24 cellular contexts compared by ENCODE assay signal in the genomic region with DNA sequence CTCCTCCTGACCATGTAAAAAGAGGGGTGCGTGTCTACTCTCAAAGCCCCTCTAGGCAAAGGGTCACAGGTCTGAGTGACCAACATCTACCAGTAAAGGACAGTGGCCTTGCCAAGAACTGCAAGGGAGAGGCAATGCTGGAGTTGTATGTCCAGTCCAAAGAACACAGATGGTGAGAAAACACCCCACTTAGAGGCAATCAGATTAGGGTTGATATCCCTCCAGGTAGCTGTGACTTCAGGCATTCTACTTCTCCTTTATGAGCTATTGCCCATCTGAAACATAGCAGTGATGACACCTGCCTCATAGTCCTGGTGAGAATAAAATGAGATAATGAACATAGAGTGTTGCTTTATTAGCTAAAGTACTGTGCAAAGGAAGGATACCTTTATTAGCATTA. TPM values are rescaled to one million over a fixed set of nuclear protein-coding genes. Genes with fewer than 3 reads are reported as not detected.
DNase-seq lines count a peak whose midpoint lies in the region; ATAC-seq, FAIRE-seq and TF ChIP-seq lines count a peak whose summit lies in the region.
"Had no signal": no experiment of that assay in that cellular context is flagged by ENCODE, and none has a peak within 500 bp of the region (broad histone marks: within the 10 kb centered on the region; RNA-seq: fewer than 3 reads in every experiment).

No MANE protein-coding gene starts in this region.

- no peak overlapping the region for H2AFZ ChIP-seq in GM23338
- no peak overlapping the region for H2AFZ ChIP-seq in neural cell (ENCODE audit: low read depth, low read length)

- H3K27ac Mint-ChIP-seq in GM23338 = peak overlapping the region; percentile 37; the same call in 1 of the 2 replicates
- no peak overlapping the region for H3K27ac Mint-ChIP-seq in Calu3 (ENCODE audit: unreplicated experiment)
- H3K27ac Mint-ChIP-seq: CD4-positive, alpha-beta T cell; CD8-positive, alpha-beta T cell had no signal

- intact Hi-C loops in pancreas (cut with DNase I) = loop anchor here in 1 of 3 donors (10.0 kb wide), 1 partner anchor 205 kb away; no protein-coding TSS in a partner anchor
- intact Hi-C loops in Calu3 (cut with micrococcal nuclease; ENCODE audit: unreplicated experiment) = loop anchor here (2.0 to 5.0 kb wide), 2 partner anchors 207 to 223 kb away; no protein-coding TSS in a partner anchor

- H3K4me1 Mint-ChIP-seq in GM23338 (peaks cover 11% of the 10 kb centered on the region), Calu3 (ENCODE audit: low read depth, unreplicated experiment) (no peaks in the 10 kb centered on the region)

- no peak overlapping the region for H3K4me3 Mint-ChIP-seq in GM23338
- H3K4me3 Mint-ChIP-seq in Calu3 (ENCODE audit: low read depth, unreplicated experiment) = no peak overlapping the region
- H3K4me3 Mint-ChIP-seq: CD4-positive, alpha-beta T cell; CD8-positive, alpha-beta T cell had no signal

- peak overlapping the region; percentile 54 for H3K9ac ChIP-seq in neural cell (ENCODE audit: low read length)

- H3K27me3 ChIP-seq in GM23338 (ENCODE audit: insufficient read depth) = no peaks in the 10 kb centered on the region
- H3K27me3 ChIP-seq in neural cell (ENCODE audit: insufficient read depth, low read depth, low read length) = no peaks in the 10 kb centered on the region
- H3K27me3 ChIP-seq in pancreas = no peaks in the 10 kb centered on the region
- peaks cover 2% of the 10 kb centered on the region; the same call in 1 of the 2 replicates for H3K27me3 ChIP-seq in BE2C
- H3K27me3 ChIP-seq: BLaER1 treated with 17β-estradiol and CSF1 and Interleukin-3, amounts not matched to agents 10 nM and 100 nM had no signal

- H3K4me3 ChIP-seq in GM23338 (no peak overlapping the region), neural cell (ENCODE audit: low read length) (peak overlapping the region; percentile 49), pancreas (no peak overlapping the region), BE2C (ENCODE audit: low read depth, low read length) (no peak overlapping the region)
- H3K4me3 ChIP-seq: BLaER1 treated with 17β-estradiol and CSF1 and Interleukin-3, amounts not matched to agents 10 nM and 100 nM had no signal

- no peaks in the 10 kb centered on the region for H3K9me3 ChIP-seq in neural cell (ENCODE audit: low read length)
- no peaks in the 10 kb centered on the region for H3K9me3 ChIP-seq in pancreas
- H3K9me3 ChIP-seq in BE2C = no peaks in the 10 kb centered on the region
- H3K9me3 ChIP-seq: Caco-2 had no signal

- TF ChIP-seq EP300 in neural cell (conservative IDR thresholded peaks at IDR 0.05; ENCODE audit: poor library complexity, severe bottlenecking) = no peak

- H3K27ac ChIP-seq in GM23338 (ENCODE audit: low read depth) = no peak overlapping the region
- peak overlapping the region; percentile 88 for H3K27ac ChIP-seq in neural cell (ENCODE audit: low read length)
- no peak overlapping the region for H3K27ac ChIP-seq in pancreas
- H3K27ac ChIP-seq: BLaER1 treated with 17β-estradiol and CSF1 and Interleukin-3, amounts not matched to agents 10 nM and 100 nM; C4-2B had no signal

- H3F3A ChIP-seq in GM23338 (replicated peaks; ENCODE audit: low read depth) (no peaks in the 10 kb centered on the region), neural cell (ENCODE audit: insufficient read depth, low read length, poor library complexity, severe bottlenecking) (no peaks in the 10 kb centered on the region)

- CTCF ChIA-PET in Calu3 (lab: Charles Lee) = interaction anchor here (2.9 kb wide), 1 partner anchor 206 kb away, joined by 19 read pairs; no protein-coding TSS in a partner anchor

- H3K9me3 Mint-ChIP-seq in GM23338 = no peaks in the 10 kb centered on the region
- no peaks in the 10 kb centered on the region for H3K9me3 Mint-ChIP-seq in Calu3 (ENCODE audit: low read depth, unreplicated experiment)
- H3K9me3 Mint-ChIP-seq: CD4-positive, alpha-beta T cell; CD8-positive, alpha-beta T cell had no signal

- no TSS peak for BruUV-seq in Calu3 (replicated peaks; lab: Mats Ljungman, UMichigan)

- no peak for ATAC-seq in GM23338
- no peak for ATAC-seq in pancreas
- ATAC-seq in GM19023 (IDR thresholded peaks at IDR 0.05; ENCODE audit: unreplicated experiment) = no peak
- ATAC-seq: CD8-positive, alpha-beta T cell had no signal

- TF ChIP-seq RAD21 in neural cell (conservative IDR thresholded peaks at IDR 0.05) = no peak

- H3K9me2 ChIP-seq in GM23338 (ENCODE audit: insufficient read depth) (no peaks in the 10 kb centered on the region), neural cell (ENCODE audit: insufficient read depth, low read length) (no peaks in the 10 kb centered on the region)

- 21 to 36% methylated on average over 1 of the region's 1 CpG for WGBS in pancreas, 2 donors

- no peak for DNase-seq in GM23338 (ENCODE audit: low spot score)
- DNase-seq in cerebellar cortex (ENCODE audit: low spot score) = peak; percentile 64
- no peak for DNase-seq in pancreas
- no peak for DNase-seq in Calu3
- no peak for DNase-seq in BE2C
- DNase-seq: 8988T; ACHN; Caco-2; CD4-positive, alpha-beta T cell; DMS 273 treated with DMSO at 0.1 percent for 48 hours; DMS153; DMS53; DMS79; DND-41; EL; GF-D8 had no signal

- H3K36me3 ChIP-seq in GM23338 (ENCODE audit: insufficient read depth) = no peaks in the 10 kb centered on the region
- H3K36me3 ChIP-seq in neural cell (ENCODE audit: insufficient read depth, low read length) = no peaks in the 10 kb centered on the region
- no peaks in the 10 kb centered on the region for H3K36me3 ChIP-seq in pancreas
- H3K36me3 ChIP-seq in BE2C = no peaks in the 10 kb centered on the region
- H3K36me3 ChIP-seq: BLaER1 treated with 17β-estradiol and CSF1 and Interleukin-3, amounts not matched to agents 10 nM and 100 nM had no signal

- no peaks in the 10 kb centered on the region for H4K20me1 ChIP-seq in GM23338 (replicated peaks; ENCODE audit: insufficient read depth)
- H4K20me1 ChIP-seq in neural cell (ENCODE audit: insufficient read depth) = no peaks in the 10 kb centered on the region
- H4K20me1 ChIP-seq: BLaER1 treated with 17β-estradiol and CSF1 and Interleukin-3, amounts not matched to agents 10 nM and 100 nM had no signal

- no peak for FAIRE-seq in pancreas (lab: Jason Lieb, UNC)
- FAIRE-seq: A204.1, G401.6, GM12891 had no signal

- H3K4me2 ChIP-seq in GM23338 (no peak overlapping the region), neural cell (ENCODE audit: low read length) (no peak overlapping the region)
- H3K4me2 ChIP-seq: BLaER1 treated with 17β-estradiol and CSF1 and Interleukin-3, amounts not matched to agents 10 nM and 100 nM had no signal

- H3K4me1 ChIP-seq in GM23338 (ENCODE audit: insufficient read depth) = peaks cover 11% of the 10 kb centered on the region
- H3K4me1 ChIP-seq in pancreas = no peaks in the 10 kb centered on the region
- no peaks in the 10 kb centered on the region for H3K4me1 ChIP-seq in BE2C
- H3K4me1 ChIP-seq: Caco-2 had no signal

- H3K36me3 Mint-ChIP-seq in GM23338 (ENCODE audit: low read depth) (no peaks in the 10 kb centered on the region), Calu3 (ENCODE audit: insufficient read depth, unreplicated experiment) (no peaks in the 10 kb centered on the region)
- H3K36me3 Mint-ChIP-seq: CD8-positive, alpha-beta T cell had no signal

- TF ChIP-seq CTCF in GM23338 (conservative IDR thresholded peaks at IDR 0.05; ENCODE audit: low read depth in 2 of 2) = no peak
- TF ChIP-seq CTCF in neural cell (IDR thresholded peaks at IDR 0.05; ENCODE audit: poor library complexity, severe bottlenecking) = no peak
- no peak for TF ChIP-seq CTCF in pancreas (IDR thresholded peaks at IDR 0.05)
- TF ChIP-seq CTCF in Calu3 (IDR thresholded peaks at IDR 0.05; ENCODE audit: unreplicated experiment) = no peak
- no peak for TF ChIP-seq CTCF in BE2C (IDR thresholded peaks at IDR 0.05; ENCODE audit: low read depth, low read length)

- H3K79me2 ChIP-seq in GM23338 (replicated peaks; ENCODE audit: insufficient read depth) (no peaks in the 10 kb centered on the region), neural cell (replicated peaks; ENCODE audit: insufficient read depth, low read length) (no peaks in the 10 kb centered on the region)

- H3K27me3 Mint-ChIP-seq in GM23338 (ENCODE audit: insufficient read depth, low read depth, poor library complexity) (peaks cover 3% of the 10 kb centered on the region), Calu3 (ENCODE audit: unreplicated experiment) (peaks cover 100% of the 10 kb centered on the region)

TF ChIP-seq in neural cell, 6 proteins besides CTCF, POLR2A, EP300 and RAD21 (continues in another document):
- TF ChIP-seq, protein P1, sequence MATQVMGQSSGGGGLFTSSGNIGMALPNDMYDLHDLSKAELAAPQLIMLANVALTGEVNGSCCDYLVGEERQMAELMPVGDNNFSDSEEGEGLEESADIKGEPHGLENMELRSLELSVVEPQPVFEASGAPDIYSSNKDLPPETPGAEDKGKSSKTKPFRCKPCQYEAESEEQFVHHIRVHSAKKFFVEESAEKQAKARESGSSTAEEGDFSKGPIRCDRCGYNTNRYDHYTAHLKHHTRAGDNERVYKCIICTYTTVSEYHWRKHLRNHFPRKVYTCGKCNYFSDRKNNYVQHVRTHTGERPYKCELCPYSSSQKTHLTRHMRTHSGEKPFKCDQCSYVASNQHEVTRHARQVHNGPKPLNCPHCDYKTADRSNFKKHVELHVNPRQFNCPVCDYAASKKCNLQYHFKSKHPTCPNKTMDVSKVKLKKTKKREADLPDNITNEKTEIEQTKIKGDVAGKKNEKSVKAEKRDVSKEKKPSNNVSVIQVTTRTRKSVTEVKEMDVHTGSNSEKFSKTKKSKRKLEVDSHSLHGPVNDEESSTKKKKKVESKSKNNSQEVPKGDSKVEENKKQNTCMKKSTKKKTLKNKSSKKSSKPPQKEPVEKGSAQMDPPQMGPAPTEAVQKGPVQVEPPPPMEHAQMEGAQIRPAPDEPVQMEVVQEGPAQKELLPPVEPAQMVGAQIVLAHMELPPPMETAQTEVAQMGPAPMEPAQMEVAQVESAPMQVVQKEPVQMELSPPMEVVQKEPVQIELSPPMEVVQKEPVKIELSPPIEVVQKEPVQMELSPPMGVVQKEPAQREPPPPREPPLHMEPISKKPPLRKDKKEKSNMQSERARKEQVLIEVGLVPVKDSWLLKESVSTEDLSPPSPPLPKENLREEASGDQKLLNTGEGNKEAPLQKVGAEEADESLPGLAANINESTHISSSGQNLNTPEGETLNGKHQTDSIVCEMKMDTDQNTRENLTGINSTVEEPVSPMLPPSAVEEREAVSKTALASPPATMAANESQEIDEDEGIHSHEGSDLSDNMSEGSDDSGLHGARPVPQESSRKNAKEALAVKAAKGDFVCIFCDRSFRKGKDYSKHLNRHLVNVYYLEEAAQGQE (IDR thresholded peaks at IDR 0.05; ENCODE audit: borderline replicate concordance) = no peak
- TF ChIP-seq TAF1 (IDR thresholded peaks at IDR 0.05; ENCODE audit: low read depth) = no peak
- no peak for TF ChIP-seq SMC3 (conservative IDR thresholded peaks at IDR 0.05; ENCODE audit: poor library complexity)
- no peak for TF ChIP-seq POLR2AphosphoS5 (IDR thresholded peaks at IDR 0.05)

RNA-seq across cellular contexts. Expression of a gene that starts 50.8 kb away (rescaled TPM):
- 1.6 and 1.8 TPM in 2 replicates for total RNA-seq in GM23338 (2014; rRNA removed; shearing (Covaris generic))
- polyA plus RNA-seq in GM23338 (2016; fragmentation: Nextera tagmentation; extraction: Ambion mirVana) = 2.3 and 2.5 TPM in 2 replicates
- polyA plus RNA-seq in neural cell = 4.7 and 5.6 TPM in 2 replicates
- polyA minus RNA-seq in neural cell = 10.5 and 11.0 TPM in 2 replicates
- 10 to 100 TPM in 3 of 6 donors, 1 to 10 TPM in 3; 3.7 to 24.1 (median 12.6) TPM for total RNA-seq in pancreas
- 10 to 100 TPM in 1 of 2 donors, 1 to 10 TPM in 1; 7.9 to 48.0 TPM for polyA plus RNA-seq in pancreas
- total RNA-seq in Calu3 (2022) = 0.10 and 0.17 TPM in 2 replicates
- 3.1 TPM for polyA plus RNA-seq in BE2C (2012; ENCODE audit: insufficient read depth, insufficient read length, low read depth)
